38 cellular contexts compared by ENCODE assay signal in genomic region chr2:207357216-207357615, GRCh38.
"Had no signal": no experiment of that assay in that cellular context is flagged by ENCODE, and none has a peak within 500 bp of the region (broad histone marks: within the 10 kb centered on the region; RNA-seq: fewer than 3 reads in every experiment).

No MANE protein-coding gene starts in this region.

- H3K4me3 Mint-ChIP-seq: activated CD4-positive, alpha-beta T cell treated with anti-CD3 and anti-CD28 coated beads for 36 hours; activated CD4-positive, alpha-beta T cell treated with anti-CD3 and anti-CD28 coated beads, Interleukin-2, amount 10 ng/mL, durations not matched to agents 7 days and 5 days; activated CD8-positive, alpha-beta T cell treated with anti-CD3 and anti-CD28 coated beads, Interleukin-2, amount 10 ng/mL, durations not matched to agents 7 days and 5 days; activated naive CD4-positive, alpha-beta T cell treated with anti-CD3 and anti-CD28 coated beads, Interleukin-2, amount 50 U/mL, for 24 hours; activated naive CD8-positive, alpha-beta T cell treated with anti-CD3 and anti-CD28 coated beads, Interleukin-2, amount 10 ng/mL, durations not matched to agents 7 days and 5 days; activated T-cell treated with anti-CD3 and anti-CD28 coated beads, Interleukin-2, amount 50 U/mL, for 24 hours; T-helper 1 cell treated with Interleukin-12 subunit alpha and Interleukin-12 subunit beta and Interleukin-4 antibody, amounts not matched to agents 30 μg/mL and 1 μg/mL, for 36 hours; T-helper 2 cell treated with Interferon-gamma antibody and Interleukin-4, amounts not matched to agents 5 μg/mL and 100 μg/mL, for 36 hours; WTC11 had no signal

- H3K4me1 ChIP-seq: ascending aorta, body of pancreas, Peyer's patch, SJSA1 had no signal

- H3K27ac ChIP-seq: ascending aorta, body of pancreas, Peyer's patch, SJSA1 had no signal

- FAIRE-seq: bronchial epithelial cell had no signal

- H3K27ac Mint-ChIP-seq: activated CD4-positive, alpha-beta T cell treated with anti-CD3 and anti-CD28 coated beads for 36 hours; activated CD4-positive, alpha-beta T cell treated with anti-CD3 and anti-CD28 coated beads, Interleukin-2, amount 10 ng/mL, durations not matched to agents 7 days and 5 days; activated CD8-positive, alpha-beta T cell treated with anti-CD3 and anti-CD28 coated beads, Interleukin-2, amount 10 ng/mL, durations not matched to agents 7 days and 5 days; activated naive CD4-positive, alpha-beta T cell treated with anti-CD3 and anti-CD28 coated beads, Interleukin-2, amount 50 U/mL, for 24 hours; activated naive CD8-positive, alpha-beta T cell treated with anti-CD3 and anti-CD28 coated beads, Interleukin-2, amount 10 ng/mL, durations not matched to agents 7 days and 5 days; activated T-cell treated with anti-CD3 and anti-CD28 coated beads, Interleukin-2, amount 50 U/mL, for 24 hours; activated T-helper 2 cell treated with anti-CD3 and anti-CD28 coated beads, Interferon-gamma antibody, Interleukin-2, Interleukin-4, amounts not matched to agents 10 μg/mL and 5 μg/mL and 100 μg/mL, durations not matched to agents 14 hours and 24 hours and 36 hours; T-helper 1 cell treated with Interleukin-12 subunit alpha and Interleukin-12 subunit beta and Interleukin-4 antibody, amounts not matched to agents 30 μg/mL and 1 μg/mL, for 36 hours; WTC11 had no signal

- H3K9me2 ChIP-seq: SK-N-SH had no signal

- H3K27me3 ChIP-seq: ascending aorta, body of pancreas, Peyer's patch, SJSA1 had no signal

- DNase-seq: activated CD4-positive, alpha-beta T cell treated with anti-CD3 and anti-CD28 coated beads for 36 hours; activated CD4-positive, alpha-beta T cell treated with anti-CD3 and anti-CD28 coated beads, Interleukin-2, amount 10 ng/mL, durations not matched to agents 7 days and 5 days; activated CD4-positive, alpha-beta T cell treated with anti-CD3 and anti-CD28 coated beads, Interleukin-2, amount 50 U/mL, for 48 hours; activated CD8-positive, alpha-beta T cell treated with anti-CD3 and anti-CD28 coated beads, Interleukin-2, amount 10 ng/mL, durations not matched to agents 7 days and 5 days; activated gamma-delta T cell; activated naive CD4-positive, alpha-beta T cell treated with Interleukin-2 at 50 U/mL for 16 hours; activated naive CD8-positive, alpha-beta T cell treated with anti-CD3 and anti-CD28 coated beads, Interleukin-2, amount 10 ng/mL, durations not matched to agents 7 days and 5 days; activated T-cell treated with anti-CD3 and anti-CD28 coated beads, Interleukin-2, amount 50 U/mL, for 24 hours; amygdala; body of pancreas; cerebellar nuclear complex; Kasumi-1; KG1; MM.1S; NCI-H1105 treated with DMSO at 0.1 percent for 48 hours; NCI-H1436; NCI-H187; NCI-H2029 treated with DMSO at 0.1 percent for 48 hours; NCI-H2107; NCI-H2171; NCI-H510A; NCI-H526; NCI-H748 treated with DMSO at 0.1 percent for 48 hours; NK-92 treated with Interleukin-12 subunit alpha and Interleukin-12 subunit beta, amount 100 ng/mL, for 24 hours; PC-3; Peyer's patch; RPMI8226; SHP77 treated with DMSO at 0.1 percent for 48 hours; SK-N-SH had no signal

- H3K9me3 ChIP-seq: ascending aorta, body of pancreas, Peyer's patch, SJSA1, SK-N-SH had no signal

- H3K36me3 Mint-ChIP-seq: activated naive CD4-positive, alpha-beta T cell treated with anti-CD3 and anti-CD28 coated beads, Interleukin-2, amount 50 U/mL, for 24 hours; activated naive CD8-positive, alpha-beta T cell treated with anti-CD3 and anti-CD28 coated beads, Interleukin-2, amount 10 ng/mL, durations not matched to agents 7 days and 5 days; WTC11 had no signal

- H3K9me3 Mint-ChIP-seq: activated naive CD4-positive, alpha-beta T cell treated with anti-CD3 and anti-CD28 coated beads, Interleukin-2, amount 50 U/mL, for 24 hours; activated naive CD8-positive, alpha-beta T cell treated with anti-CD3 and anti-CD28 coated beads, Interleukin-2, amount 10 ng/mL, durations not matched to agents 7 days and 5 days; activated T-cell treated with anti-CD3 and anti-CD28 coated beads, Interleukin-2, amount 50 U/mL, for 24 hours had no signal

- H3K27me3 Mint-ChIP-seq: activated CD4-positive, alpha-beta T cell treated with anti-CD3 and anti-CD28 coated beads, Interleukin-2, amount 10 ng/mL, durations not matched to agents 7 days and 5 days; activated naive CD4-positive, alpha-beta T cell treated with anti-CD3 and anti-CD28 coated beads, Interleukin-2, amount 50 U/mL, for 24 hours; activated T-cell treated with anti-CD3 and anti-CD28 coated beads, Interleukin-2, amount 50 U/mL, for 24 hours had no signal

- H3K4me3 ChIP-seq: ascending aorta, body of pancreas, Peyer's patch, SJSA1 had no signal

- H3K4me2 ChIP-seq: SK-N-SH had no signal

- H3K9ac ChIP-seq: SK-N-SH had no signal

- H3K36me3 ChIP-seq: ascending aorta, Peyer's patch, SJSA1 had no signal

- ATAC-seq: activated CD4-positive, alpha-beta T cell treated with anti-CD3 and anti-CD28 coated beads for 36 hours; activated CD4-positive, CD25-positive, alpha-beta regulatory T cell treated with anti-CD3 and anti-CD28 coated beads, Interleukin-2, amount 50 U/mL, for 24 hours; activated CD8-positive, alpha-beta T cell treated with anti-CD3 and anti-CD28 coated beads, Interleukin-2, amount 10 ng/mL, durations not matched to agents 7 days and 5 days; body of pancreas; PC-3; WTC11 had no signal
